In genomic region chr2:201697899-201698298, GRCh38 we compare ENCODE assay signal across 12 cellular contexts. TPM values are rescaled to one million over a fixed set of nuclear protein-coding genes. Genes with fewer than 3 reads are reported as not detected.
DNase-seq lines count a peak whose midpoint lies in the region; ATAC-seq, FAIRE-seq and TF ChIP-seq lines count a peak whose summit lies in the region.
"Had no signal": no experiment of that assay in that cellular context is flagged by ENCODE, and none has a peak within 500 bp of the region (broad histone marks: within the 10 kb centered on the region; RNA-seq: fewer than 3 reads in every experiment).

No MANE protein-coding gene starts in this region.

- 54% methylated on average over 2 of the region's 2 CpGs for WGBS in suprapubic skin
- 54% methylated on average over 2 of the region's 2 CpGs for WGBS in esophagus squamous epithelium, 2 donors

- no peak for TF ChIP-seq EP300 in suprapubic skin (IDR thresholded peaks at IDR 0.05)

- H3K36me3 ChIP-seq in suprapubic skin (peaks cover 27% of the 10 kb centered on the region), kidney (ENCODE audit: control insufficient read depth in 1 of 2, insufficient read depth in 2 of 2, low read length in 2 of 2) (peaks cover 4 to 15% of the 10 kb centered on the region in 2 donors), esophagus squamous epithelium (peaks cover 0 to 30% (median 5%) of the 10 kb centered on the region in 3 donors)
- H3K36me3 ChIP-seq: SJCRH30 had no signal

- no peak overlapping the region for H3K27ac ChIP-seq in suprapubic skin
- no peak overlapping the region for H3K27ac ChIP-seq in kidney (ENCODE audit: low read depth in 2 of 2, low read length in 2 of 2)
- peak overlapping the region in 1 of 4 donors; percentile 22 for H3K27ac ChIP-seq in esophagus squamous epithelium
- H3K27ac ChIP-seq: SJCRH30 had no signal

- H3K9me3 ChIP-seq in suprapubic skin (no peaks in the 10 kb centered on the region), kidney (ENCODE audit: control insufficient read depth in 1 of 2, low read length in 2 of 2) (no peaks in the 10 kb centered on the region), esophagus squamous epithelium (no peaks in the 10 kb centered on the region)
- H3K9me3 ChIP-seq: SJCRH30 had no signal

- H3K4me1 ChIP-seq in suprapubic skin, result peaks cover 7% of the 10 kb centered on the region
- no peaks in the 10 kb centered on the region for H3K4me1 ChIP-seq in kidney (ENCODE audit: control insufficient read depth in 1 of 2, insufficient read depth in 1 of 2, low read depth in 1 of 2, low read length in 2 of 2)
- peaks cover 0 to 5% (median 0%) of the 10 kb centered on the region in 3 donors for H3K4me1 ChIP-seq in esophagus squamous epithelium

- no peak for FAIRE-seq in kidney (lab: Jason Lieb, UNC)

- intact Hi-C loops in kidney (cut with DNase I) (no loop called here), esophagus squamous epithelium (cut with DNase I) (no loop called here)

- DNase-seq in EL (peak; percentile 82), fibroblast of peridontal ligament (ENCODE audit: extremely low read depth) (peak; percentile 83), renal cortical epithelial cell (ENCODE audit: low read depth) (peak; percentile 40), suprapubic skin (ENCODE audit: low spot score in 2 of 2) (no peak), kidney (no peak), esophagus squamous epithelium (lab: John Stamatoyannopoulos, UW) (no peak)
- DNase-seq: activated CD4-positive, alpha-beta memory T cell treated with anti-CD3 and anti-CD28 coated beads, Interleukin-2, amount 10 ng/mL, durations not matched to agents 7 days and 5 days; activated naive CD8-positive, alpha-beta T cell treated with anti-CD3 and anti-CD28 coated beads, Interleukin-2, amount 10 ng/mL, durations not matched to agents 7 days and 5 days; SJCRH30; stimulated activated naive B cell treated with anti-CD40 and anti-IgM and Interleukin-4, amounts not matched to agents 10 μg/mL and 1 μg/mL and 100 μg/mL, for 72 hours had no signal

- TF ChIP-seq POLR2A in suprapubic skin (IDR thresholded peaks at IDR 0.05) (no peak), esophagus squamous epithelium (IDR thresholded peaks at IDR 0.05) (no peak)

- no peak overlapping the region for H3K4me3 ChIP-seq in suprapubic skin
- no peak overlapping the region for H3K4me3 ChIP-seq in kidney (ENCODE audit: low read length in 2 of 2)
- no peak overlapping the region for H3K4me3 ChIP-seq in esophagus squamous epithelium
- H3K4me3 ChIP-seq: SJCRH30 had no signal

- no peaks in the 10 kb centered on the region for H3K27me3 ChIP-seq in suprapubic skin
- H3K27me3 ChIP-seq in esophagus squamous epithelium, result no peaks in the 10 kb centered on the region
- H3K27me3 ChIP-seq: SJCRH30 had no signal

- ATAC-seq in SK-N-SH treated with all-trans-retinoic acid at 6 μM for 48 hours (peak; percentile 77), GM21825 (IDR thresholded peaks at IDR 0.05; ENCODE audit: unreplicated experiment) (no peak)
- ATAC-seq: stimulated activated naive B cell treated with anti-CD40 and anti-IgM and Interleukin-4, amounts not matched to agents 10 μg/mL and 1 μg/mL and 100 μg/mL, for 72 hours had no signal

- no peak overlapping the region for H3K9ac ChIP-seq in kidney (ENCODE audit: low read length in 2 of 2)

- no peak for TF ChIP-seq CTCF in suprapubic skin (IDR thresholded peaks at IDR 0.05)
- TF ChIP-seq CTCF in kidney (IDR thresholded peaks at IDR 0.05; ENCODE audit: borderline replicate concordance, extremely low read depth, insufficient read depth), result no peak
- no peak for TF ChIP-seq CTCF in esophagus squamous epithelium (IDR thresholded peaks at IDR 0.05)

TF ChIP-seq in SK-N-SH treated with all-trans-retinoic acid at 6 μM for 48 hours, 23 proteins besides CTCF, POLR2A, EP300 and RAD21 (continues in another document):
- no peak for TF ChIP-seq TSHZ2 (CRISPR knock-in tag; IDR thresholded peaks at IDR 0.05)
- TF ChIP-seq TCF4 (CRISPR knock-in tag; IDR thresholded peaks at IDR 0.05; ENCODE audit: borderline replicate concordance), result no peak
- TF ChIP-seq TOX (CRISPR knock-in tag; IDR thresholded peaks at IDR 0.05; ENCODE audit: borderline replicate concordance), result 0 out of 2 replicates have a peak, but pooled peaks have one; percentile 36
- peak; percentile 81 for TF ChIP-seq CREB5 (CRISPR knock-in tag; IDR thresholded peaks at IDR 0.05; ENCODE audit: low read depth)
- TF ChIP-seq ZNF8 (CRISPR knock-in tag; IDR thresholded peaks at IDR 0.05), result no peak
- no peak for TF ChIP-seq ZFP3 (CRISPR knock-in tag; IDR thresholded peaks at IDR 0.05)
- 0 out of 2 replicates have a peak, but pooled peaks have one; percentile 23 for TF ChIP-seq ESRRG (CRISPR knock-in tag; IDR thresholded peaks at IDR 0.05)
- TF ChIP-seq CSRNP3 (CRISPR knock-in tag; IDR thresholded peaks at IDR 0.05), result peak; percentile 76; the same call in 1 of the 2 replicates
- no peak for TF ChIP-seq ZC3H10 (CRISPR knock-in tag; IDR thresholded peaks at IDR 0.05)
- no peak for TF ChIP-seq OSR1 (CRISPR knock-in tag; IDR thresholded peaks at IDR 0.05)
- no peak for TF ChIP-seq RARB (CRISPR knock-in tag; IDR thresholded peaks at IDR 0.05)
- TF ChIP-seq PATZ1 (CRISPR knock-in tag; IDR thresholded peaks at IDR 0.05; ENCODE audit: borderline replicate concordance), result peak; percentile 58; the same call in 1 of the 2 replicates
- no peak for TF ChIP-seq PPARA (CRISPR knock-in tag; IDR thresholded peaks at IDR 0.05; ENCODE audit: borderline replicate concordance)

RNA-seq across cellular contexts. Expression of gene MPP4, which starts 0.5 kb away (rescaled TPM):
- total RNA-seq in renal cortical epithelial cell (not detected in 2 replicates), suprapubic skin (not detected), kidney (0.19 TPM), esophagus squamous epithelium (under 1 TPM in 1 of 4 donors, not detected in 3; 0.19 TPM)
- not detected for polyA plus RNA-seq in kidney (ENCODE audit: insufficient read depth, low read depth, low replicate concordance)
- total RNA-seq: activated CD4-positive, alpha-beta memory T cell treated with anti-CD3 and anti-CD28 coated beads, Interleukin-2, amount 10 ng/mL, durations not matched to agents 7 days and 5 days; activated naive CD8-positive, alpha-beta T cell treated with anti-CD3 and anti-CD28 coated beads, Interleukin-2, amount 10 ng/mL, durations not matched to agents 7 days and 5 days had no signal

RNA-seq across cellular contexts. Expression of gene TMEM237, which starts 54.6 kb away (rescaled TPM):
- 24.7 and 31.4 TPM in 2 replicates for total RNA-seq in renal cortical epithelial cell
- 10 to 100 TPM; 41.4 to 76.6 (median 66.2) TPM for total RNA-seq in suprapubic skin
- 14.9 TPM for total RNA-seq in kidney
- polyA plus RNA-seq in kidney (ENCODE audit: insufficient read depth, low read depth, low replicate concordance), result 10.7 TPM
- 10 to 100 TPM; 12.8 to 43.3 (median 26.8) TPM for total RNA-seq in esophagus squamous epithelium

Comparison
In these comparisons a context has a peak if more than half of its experiments do, and no peak if none do; other contexts are left out.
1. DNase-seq: peak in EL (single experiment), fibroblast of peridontal ligament (single experiment) and renal cortical epithelial cell (single experiment); none in suprapubic skin (0 of 2), kidney (single experiment) and esophagus squamous epithelium (single experiment).